27 cellular contexts compared by ENCODE assay signal in the genomic region with DNA sequence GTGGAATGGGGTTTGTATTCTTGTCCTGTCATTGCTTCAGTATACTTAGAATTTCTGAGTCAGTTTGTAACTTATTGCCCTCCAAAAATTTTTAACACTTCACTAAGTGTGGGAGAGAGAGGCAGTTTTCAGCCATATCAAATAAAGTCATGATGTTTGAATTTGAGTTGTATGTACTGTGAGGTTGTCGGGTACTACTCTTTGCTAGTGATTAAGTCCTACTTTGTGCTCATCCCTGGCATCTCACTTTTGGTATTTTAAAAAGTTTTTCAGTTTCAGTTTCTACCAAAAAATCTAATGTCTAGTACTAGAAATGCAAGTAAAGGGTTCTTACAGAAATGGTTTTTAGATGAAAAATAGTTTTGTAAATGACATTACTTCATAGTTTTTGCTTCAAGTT. TPM values are rescaled to one million over a fixed set of nuclear protein-coding genes. Genes with fewer than 3 reads are reported as not detected.
DNase-seq lines count a peak whose midpoint lies in the region; ATAC-seq, FAIRE-seq and TF ChIP-seq lines count a peak whose summit lies in the region.
"Had no signal": no experiment of that assay in that cellular context is flagged by ENCODE, and none has a peak within 500 bp of the region (broad histone marks: within the 10 kb centered on the region; RNA-seq: fewer than 3 reads in every experiment).

No MANE protein-coding gene starts in this region.

- H3K36me3 ChIP-seq in CD4-positive, alpha-beta memory T cell (ENCODE audit: insufficient read depth, low read length): peaks cover 20% of the 10 kb centered on the region
- H3K36me3 ChIP-seq in KMS-11 (ENCODE audit: insufficient read depth) (peaks cover 12% of the 10 kb centered on the region; the same call in 1 of the 2 replicates), astrocyte (ENCODE audit: insufficient read depth, low read length) (peaks cover 49% of the 10 kb centered on the region)

- H3K9me3 ChIP-seq in CD4-positive, alpha-beta memory T cell (ENCODE audit: control insufficient read depth in 1 of 2, low read length in 2 of 2): no peaks in the 10 kb centered on the region
- no peaks in the 10 kb centered on the region for H3K9me3 ChIP-seq in astrocyte (ENCODE audit: insufficient read depth, low read depth, low read length)
- H3K9me3 ChIP-seq: breast epithelium, gastrocnemius medialis, stomach, thyroid gland, vagina had no signal

- H3K27me3 Mint-ChIP-seq in activated CD4-positive, alpha-beta memory T cell treated with anti-CD3 and anti-CD28 coated beads for 36 hours: no peaks in the 10 kb centered on the region
- H3K27me3 Mint-ChIP-seq in activated CD4-positive, alpha-beta memory T cell treated with anti-CD3 and anti-CD28 coated beads, Interleukin-2, amount 10 ng/mL, durations not matched to agents 7 days and 5 days: no peaks in the 10 kb centered on the region
- no peaks in the 10 kb centered on the region for H3K27me3 Mint-ChIP-seq in CD4-positive, alpha-beta memory T cell
- no peaks in the 10 kb centered on the region for H3K27me3 Mint-ChIP-seq in astrocyte (ENCODE audit: low read depth, unreplicated experiment)

- H3K27me3 ChIP-seq in CD4-positive, alpha-beta memory T cell (ENCODE audit: insufficient read depth, low read length): no peaks in the 10 kb centered on the region
- H3K27me3 ChIP-seq in KMS-11 (ENCODE audit: insufficient read depth, low read depth) (no peaks in the 10 kb centered on the region), astrocyte (ENCODE audit: insufficient read depth, low read length) (no peaks in the 10 kb centered on the region)
- H3K27me3 ChIP-seq: breast epithelium, gastrocnemius medialis, stomach, thyroid gland, vagina had no signal

- ATAC-seq in HG02973 (IDR thresholded peaks at IDR 0.05; ENCODE audit: unreplicated experiment): no peak
- ATAC-seq: CD8-positive, alpha-beta T cell; gastrocnemius medialis had no signal

- POLR2A ChIA-PET in activated CD4-positive, alpha-beta memory T cell treated with anti-CD3 and anti-CD28 coated beads for 36 hours (lab: Charles Lee): interaction anchor here (1.7 kb wide), 1 partner anchor 41 kb away, joined by 6 read pairs; a partner anchor contains a TSS
- POLR2A ChIA-PET in activated CD4-positive, alpha-beta memory T cell treated with anti-CD3 and anti-CD28 coated beads, Interleukin-2, amount 10 ng/mL, durations not matched to agents 7 days and 5 days (lab: Charles Lee): no interaction called here
- POLR2A ChIA-PET in CD4-positive, alpha-beta memory T cell (lab: Charles Lee; ENCODE audit: partially characterized antibody): no interaction called here

- H3K4me1 ChIP-seq in CD4-positive, alpha-beta memory T cell (ENCODE audit: insufficient read depth, low read length): no peaks in the 10 kb centered on the region
- H3K4me1 ChIP-seq in KMS-11 (ENCODE audit: low read depth, poor library complexity, severe bottlenecking): peaks cover 35% of the 10 kb centered on the region
- no peaks in the 10 kb centered on the region for H3K4me1 ChIP-seq in astrocyte (ENCODE audit: insufficient read depth, low read length)
- H3K4me1 ChIP-seq: breast epithelium, gastrocnemius medialis, stomach, vagina had no signal

- intact Hi-C loops in activated CD4-positive, alpha-beta memory T cell treated with anti-CD3 and anti-CD28 coated beads for 36 hours (cut with micrococcal nuclease): loop anchor here (2.0 kb wide), 1 partner anchor 41 kb away; a partner anchor contains a TSS
- intact Hi-C loops in CD4-positive, alpha-beta memory T cell (cut with micrococcal nuclease): no loop called here

- no peak overlapping the region for H3K4me3 ChIP-seq in CD4-positive, alpha-beta memory T cell (ENCODE audit: low read length in 2 of 2)
- H3K4me3 ChIP-seq in KMS-11 (IDR thresholded peaks at IDR 0.05; ENCODE audit: insufficient read depth, low read depth, low read length): no peak overlapping the region
- H3K4me3 ChIP-seq in astrocyte (ENCODE audit: insufficient read depth, low read depth, low read length): no peak overlapping the region
- H3K4me3 ChIP-seq: breast epithelium, gastrocnemius medialis, stomach, thyroid gland, vagina had no signal

- peaks cover 64% of the 10 kb centered on the region for H3K36me3 Mint-ChIP-seq in activated CD4-positive, alpha-beta memory T cell treated with anti-CD3 and anti-CD28 coated beads for 36 hours
- peaks cover 64% of the 10 kb centered on the region for H3K36me3 Mint-ChIP-seq in activated CD4-positive, alpha-beta memory T cell treated with anti-CD3 and anti-CD28 coated beads, Interleukin-2, amount 10 ng/mL, durations not matched to agents 7 days and 5 days (ENCODE audit: low read depth)
- H3K36me3 Mint-ChIP-seq in CD4-positive, alpha-beta memory T cell: peaks cover 70 to 79% of the 10 kb centered on the region in 2 donors
- H3K36me3 Mint-ChIP-seq in astrocyte (ENCODE audit: low read depth, unreplicated experiment): peaks cover 26% of the 10 kb centered on the region

- peak overlapping the region; percentile 67 for H3K27ac Mint-ChIP-seq in activated CD4-positive, alpha-beta memory T cell treated with anti-CD3 and anti-CD28 coated beads for 36 hours
- H3K27ac Mint-ChIP-seq in activated CD4-positive, alpha-beta memory T cell treated with anti-CD3 and anti-CD28 coated beads, Interleukin-2, amount 10 ng/mL, durations not matched to agents 7 days and 5 days: no peak overlapping the region
- peak overlapping the region in 6 of 7 donors; percentile 8 to 55 (median 30) for H3K27ac Mint-ChIP-seq in CD4-positive, alpha-beta memory T cell
- H3K27ac Mint-ChIP-seq in astrocyte (ENCODE audit: unreplicated experiment): no peak overlapping the region

- DNase-seq in activated CD4-positive, alpha-beta memory T cell treated with anti-CD3 and anti-CD28 coated beads for 36 hours: no peak
- no peak for DNase-seq in activated CD4-positive, alpha-beta memory T cell treated with anti-CD3 and anti-CD28 coated beads, Interleukin-2, amount 10 ng/mL, durations not matched to agents 7 days and 5 days
- no peak for DNase-seq in CD4-positive, alpha-beta memory T cell
- DNase-seq in astrocyte (ENCODE audit: low read depth): no peak
- DNase-seq in effector CD4-positive, alpha-beta T cell: no peak
- DNase-seq in NCI-H1417 treated with DMSO at 0.1 percent for 48 hours (lab: John Stamatoyannopoulos, UW): no peak
- DNase-seq: activated CD4-positive, alpha-beta T cell treated with anti-CD3 and anti-CD28 coated beads for 4 hours; activated CD8-positive, alpha-beta memory T cell treated with anti-CD3 and anti-CD28 coated beads, Interleukin-2, amount 50 U/mL, for 48 hours; AML-193; CD8-positive, alpha-beta T cell; gastrocnemius medialis; H7; Kasumi-1; kidney glomerular epithelial cell; MV-4-11; NCI-H2107; SHP77 treated with DMSO at 0.1 percent for 48 hours; stimulated activated CD4-positive, alpha-beta T cell treated with anti-CD3 and anti-CD28 coated beads, Interleukin-1b, Interleukin-23, amount 100 ng/mL, for 48 hours; stomach; thyroid gland had no signal

- CTCF ChIA-PET in activated CD4-positive, alpha-beta memory T cell treated with anti-CD3 and anti-CD28 coated beads for 36 hours (lab: Charles Lee): no interaction called here
- CTCF ChIA-PET in activated CD4-positive, alpha-beta memory T cell treated with anti-CD3 and anti-CD28 coated beads, Interleukin-2, amount 10 ng/mL, durations not matched to agents 7 days and 5 days (lab: Charles Lee): no interaction called here
- CTCF ChIA-PET in CD4-positive, alpha-beta memory T cell (lab: Charles Lee; ENCODE audit: partially characterized antibody): no interaction called here

- H3K4me1 Mint-ChIP-seq in activated CD4-positive, alpha-beta memory T cell treated with anti-CD3 and anti-CD28 coated beads for 36 hours (ENCODE audit: low read depth): peaks cover 35% of the 10 kb centered on the region
- H3K4me1 Mint-ChIP-seq in activated CD4-positive, alpha-beta memory T cell treated with anti-CD3 and anti-CD28 coated beads, Interleukin-2, amount 10 ng/mL, durations not matched to agents 7 days and 5 days: peaks cover 28% of the 10 kb centered on the region
- H3K4me1 Mint-ChIP-seq in CD4-positive, alpha-beta memory T cell: peaks cover 0 to 10% (median 4%) of the 10 kb centered on the region in 4 donors
- no peaks in the 10 kb centered on the region for H3K4me1 Mint-ChIP-seq in astrocyte (ENCODE audit: low read depth, unreplicated experiment)

- peak; percentile 5 for FAIRE-seq in astrocyte (lab: Jason Lieb, UNC)
- FAIRE-seq: endothelial cell of umbilical vein, GM18507, RCC 7860 had no signal

- TF ChIP-seq CTCF in KMS-11 (conservative IDR thresholded peaks at IDR 0.05; ENCODE audit: low read depth, low read length) (no peak), astrocyte (IDR thresholded peaks at IDR 0.05; ENCODE audit: insufficient read depth, low read depth, low read length) (no peak)

- no peak overlapping the region for H3K4me3 Mint-ChIP-seq in activated CD4-positive, alpha-beta memory T cell treated with anti-CD3 and anti-CD28 coated beads for 36 hours
- no peak overlapping the region for H3K4me3 Mint-ChIP-seq in activated CD4-positive, alpha-beta memory T cell treated with anti-CD3 and anti-CD28 coated beads, Interleukin-2, amount 10 ng/mL, durations not matched to agents 7 days and 5 days
- H3K4me3 Mint-ChIP-seq in CD4-positive, alpha-beta memory T cell: no peak overlapping the region
- H3K4me3 Mint-ChIP-seq in astrocyte (ENCODE audit: unreplicated experiment): no peak overlapping the region
- H3K4me3 Mint-ChIP-seq: CD8-positive, alpha-beta T cell had no signal

- H3K79me2 ChIP-seq in KMS-11 (ENCODE audit: insufficient read depth, low read depth): no peaks in the 10 kb centered on the region
- no peaks in the 10 kb centered on the region for H3K79me2 ChIP-seq in astrocyte (ENCODE audit: insufficient read depth, low read length)

- H4K20me1 ChIP-seq in KMS-11 (ENCODE audit: insufficient read depth) (no peaks in the 10 kb centered on the region), astrocyte (ENCODE audit: insufficient read depth, low read length) (no peaks in the 10 kb centered on the region)

- H3K9me3 Mint-ChIP-seq in activated CD4-positive, alpha-beta memory T cell treated with anti-CD3 and anti-CD28 coated beads for 36 hours: peaks cover 7% of the 10 kb centered on the region
- H3K9me3 Mint-ChIP-seq in activated CD4-positive, alpha-beta memory T cell treated with anti-CD3 and anti-CD28 coated beads, Interleukin-2, amount 10 ng/mL, durations not matched to agents 7 days and 5 days: no peaks in the 10 kb centered on the region
- H3K9me3 Mint-ChIP-seq in CD4-positive, alpha-beta memory T cell: peaks cover 0 to 12% (median under 1%) of the 10 kb centered on the region in 8 donors
- H3K9me3 Mint-ChIP-seq in astrocyte (ENCODE audit: unreplicated experiment): no peaks in the 10 kb centered on the region

- no peak overlapping the region for H3K27ac ChIP-seq in CD4-positive, alpha-beta memory T cell (ENCODE audit: low read depth, low read length)
- H3K27ac ChIP-seq in KMS-11 (no peak overlapping the region), astrocyte (ENCODE audit: low read depth, low read length) (no peak overlapping the region)
- H3K27ac ChIP-seq: breast epithelium, gastrocnemius medialis, stomach, thyroid gland, vagina had no signal

- H3K4me2 ChIP-seq in KMS-11 (peak overlapping the region; percentile 50), astrocyte (ENCODE audit: low read length) (no peak overlapping the region)

- H2AFZ ChIP-seq in KMS-11 (ENCODE audit: low read depth) (no peak overlapping the region), astrocyte (ENCODE audit: low read depth, low read length) (no peak overlapping the region)

- H3K9ac ChIP-seq in KMS-11 (no peak overlapping the region), astrocyte (ENCODE audit: low read length) (no peak overlapping the region)

RNA-seq across cellular contexts. Expression of a gene that starts 40.7 kb away (rescaled TPM):
- 10 to 100 TPM; 69.7 to 72.0 TPM for total RNA-seq in activated CD4-positive, alpha-beta memory T cell treated with anti-CD3 and anti-CD28 coated beads for 36 hours
- total RNA-seq in activated CD4-positive, alpha-beta memory T cell treated with anti-CD3 and anti-CD28 coated beads, Interleukin-2, amount 10 ng/mL, durations not matched to agents 7 days and 5 days: 10 to 100 TPM; 37.3 to 38.3 TPM
- 10 to 100 TPM; 36.2 to 44.2 TPM for total RNA-seq in CD4-positive, alpha-beta memory T cell
- 10 to 100 TPM in 1 of 2 donors, 1 to 10 TPM in 1; 1.8 to 16.7 TPM for polyA plus RNA-seq in CD4-positive, alpha-beta memory T cell
- total RNA-seq in astrocyte: 60.2 and 65.6 TPM in 2 replicates

RNA-seq across cellular contexts. Expression of a gene that starts 41.7 kb away (rescaled TPM):
- 10 to 100 TPM; 29.6 to 30.5 TPM for total RNA-seq in activated CD4-positive, alpha-beta memory T cell treated with anti-CD3 and anti-CD28 coated beads for 36 hours
- total RNA-seq in activated CD4-positive, alpha-beta memory T cell treated with anti-CD3 and anti-CD28 coated beads, Interleukin-2, amount 10 ng/mL, durations not matched to agents 7 days and 5 days: 10 to 100 TPM; 29.9 to 34.2 TPM
- 10 to 100 TPM; 24.7 to 31.1 TPM for total RNA-seq in CD4-positive, alpha-beta memory T cell
- 10 to 100 TPM; 56.3 to 63.0 TPM for polyA plus RNA-seq in CD4-positive, alpha-beta memory T cell
- 42.8 and 48.3 TPM in 2 replicates for total RNA-seq in astrocyte

Comparison
In these comparisons a context has a peak if more than half of its experiments do, and no peak if none do; other contexts are left out.
1. H3K27ac Mint-ChIP-seq: peak in activated CD4-positive, alpha-beta memory T cell treated with anti-CD3 and anti-CD28 coated beads for 36 hours (single experiment) and CD4-positive, alpha-beta memory T cell (6 of 7); none in activated CD4-positive, alpha-beta memory T cell treated with anti-CD3 and anti-CD28 coated beads, Interleukin-2, amount 10 ng/mL, durations not matched to agents 7 days and 5 days (single experiment) and astrocyte (single experiment).